ENCODE assay signal across 8 cellular contexts in the genomic region with DNA sequence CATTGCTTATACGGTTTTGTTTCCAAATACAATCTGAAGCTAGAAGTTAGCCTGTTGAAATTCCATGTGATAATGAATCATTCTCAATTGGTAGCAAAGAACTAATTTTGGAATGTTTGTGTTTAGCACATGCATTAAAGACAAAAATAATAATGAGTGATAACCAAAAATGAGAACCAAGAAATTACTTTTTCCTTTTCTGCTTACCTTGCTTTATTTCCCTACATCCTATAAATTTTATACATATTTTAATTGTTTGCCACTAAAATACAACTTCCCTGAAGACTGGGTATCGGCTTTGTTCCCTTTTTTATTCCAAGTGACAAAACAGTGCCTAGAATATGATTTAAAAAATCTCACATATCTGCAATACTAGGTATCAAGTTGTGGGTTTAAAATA.
"Had no signal": no experiment of that assay in that cellular context is flagged by ENCODE, and none has a peak within 500 bp of the region (broad histone marks: within the 10 kb centered on the region; RNA-seq: fewer than 3 reads in every experiment).

No MANE protein-coding gene starts in this region.

- H3K27ac ChIP-seq: HL-60 had no signal

- FAIRE-seq: H1, H54 had no signal

- H3K4me2 ChIP-seq: GM23338 had no signal

- H3K4me3 ChIP-seq: GM23338 had no signal

- H2AFZ ChIP-seq: GM23338 had no signal

- DNase-seq: H9, HFFc6, KG1 had no signal

- ATAC-seq: GM23338, HCT116 had no signal
